ENCODE assay signal across 23 cellular contexts in genomic region chr6:23013776-23014175, GRCh38.
A peak's percentile ranks its signal among the peaks of the same experiment; 100 is the strongest.
DNase-seq lines count a peak whose midpoint lies in the region; ATAC-seq and TF ChIP-seq lines count a peak whose summit lies in the region.
"Had no signal": no experiment of that assay in that cellular context is flagged by ENCODE, and none has a peak within 500 bp of the region (broad histone marks: within the 10 kb centered on the region; RNA-seq: fewer than 3 reads in every experiment).

No MANE protein-coding gene starts in this region.

- CTCF ChIA-PET in PC-3 (lab: Charles Lee): no interaction called here

- H3K4me3 ChIP-seq in PC-3 (ENCODE audit: low read length) (no peak overlapping the region), fibroblast of lung (replicated peaks in 1 of 4; ENCODE audit: control extremely low read depth in 1 of 4, insufficient read depth in 1 of 4, low read depth in 3 of 4, low read length in 4 of 4) (no peak overlapping the region), retinal pigment epithelial cell (ENCODE audit: low read length) (no peak overlapping the region)
- H3K4me3 ChIP-seq: GM12878, SK-N-MC had no signal

- H3K36me3 ChIP-seq in PC-3 (ENCODE audit: low read depth, low read length): no peaks in the 10 kb centered on the region
- no peaks in the 10 kb centered on the region for H3K36me3 ChIP-seq in fibroblast of lung (ENCODE audit: control insufficient read depth, insufficient read depth, low read length)
- H3K36me3 ChIP-seq: WERI-Rb-1 had no signal

- H3K27me3 ChIP-seq in PC-3 (ENCODE audit: low read length) (no peaks in the 10 kb centered on the region), fibroblast of lung (ENCODE audit: control insufficient read depth, insufficient read depth, low read length) (no peaks in the 10 kb centered on the region)

- no peaks in the 10 kb centered on the region for H3K9me2 ChIP-seq in PC-3 (replicated peaks; ENCODE audit: low read length)

- TF ChIP-seq CTCF in PC-3 (conservative IDR thresholded peaks at IDR 0.05; ENCODE audit: low read depth, low read length) (no peak), fibroblast of lung (conservative IDR thresholded peaks at IDR 0.05 in 1 of 2, IDR thresholded peaks at IDR 0.05 in 1 of 2; ENCODE audit: low read depth in 1 of 2, low read length in 2 of 2) (no peak), retinal pigment epithelial cell (conservative IDR thresholded peaks at IDR 0.05; ENCODE audit: low read depth, low read length) (no peak)

- 0 out of 2 replicates have a peak overlapping the region, but pooled peaks have one; percentile 3 for H3K4me2 ChIP-seq in PC-3 (ENCODE audit: low read length)
- no peak overlapping the region for H3K4me2 ChIP-seq in fibroblast of lung (ENCODE audit: extremely low read depth, insufficient read depth, low read length)

- ATAC-seq in PC-3 (peak; percentile 69), esophagus mucosa (no peak), GM21381 (IDR thresholded peaks at IDR 0.05; ENCODE audit: unreplicated experiment) (no peak)
- ATAC-seq: CD8-positive, alpha-beta T cell; GM12878; natural killer cell had no signal

- H3K79me2 ChIP-seq in PC-3 (ENCODE audit: low read length) (no peaks in the 10 kb centered on the region), fibroblast of lung (ENCODE audit: control insufficient read depth, insufficient read depth, low read length) (no peaks in the 10 kb centered on the region)

- H4K20me1 ChIP-seq in PC-3 (ENCODE audit: low read length) (no peaks in the 10 kb centered on the region), fibroblast of lung (ENCODE audit: control insufficient read depth, extremely low read depth, insufficient read depth, low read length) (no peaks in the 10 kb centered on the region)

- 0 out of 2 replicates have a peak overlapping the region, but pooled peaks have one; percentile 2 for H2AFZ ChIP-seq in PC-3 (ENCODE audit: low read length)
- no peak overlapping the region for H2AFZ ChIP-seq in fibroblast of lung (ENCODE audit: low read length)

- H3K9ac ChIP-seq in PC-3 (ENCODE audit: low read length) (no peak overlapping the region), fibroblast of lung (ENCODE audit: insufficient read depth, low read length) (no peak overlapping the region)

- POLR2A ChIA-PET in PC-3 (lab: Charles Lee; ENCODE audit: unreplicated experiment): no interaction called here

- no peak overlapping the region for H3K27ac ChIP-seq in PC-3 (ENCODE audit: low read length)
- no peak overlapping the region for H3K27ac ChIP-seq in fibroblast of lung (ENCODE audit: insufficient read depth, low read length)
- H3K27ac ChIP-seq: SK-N-MC, WERI-Rb-1 had no signal

- DNase-seq in GM03348 (ENCODE audit: low spot score) (peak; percentile 30), PC-3 (peak; percentile 71), fibroblast of lung (ENCODE audit: low read depth in 2 of 2) (peak; percentile 52 to 73), retinal pigment epithelial cell (ENCODE audit: low read depth) (peak; percentile 32)
- no peak for DNase-seq in stimulated activated CD4-positive, alpha-beta T cell treated with anti-CD3 and anti-CD28 coated beads, Interleukin-2, amount 100 ng/mL, for 48 hours
- DNase-seq: activated CD4-positive, alpha-beta T cell treated with anti-CD3 and anti-CD28 coated beads, Interleukin-2, amount 50 U/mL, for 4 hours; activated CD8-positive, alpha-beta memory T cell treated with anti-CD3 and anti-CD28 coated beads, Interleukin-2, amount 50 U/mL, for 48 hours; activated naive CD8-positive, alpha-beta T cell treated with anti-CD3 and anti-CD28 coated beads for 36 hours; AML-193; CD8-positive, alpha-beta T cell; DMS153; effector memory CD4-positive, alpha-beta T cell; head of caudate nucleus; natural killer cell; NCI-H1417; NCI-H524 treated with DMSO at 0.1 percent for 48 hours; RPMI8226; substantia nigra; WERI-Rb-1 had no signal

- no peaks in the 10 kb centered on the region for H3F3A ChIP-seq in PC-3 (ENCODE audit: low read length, unreplicated experiment)

- H3K9me3 ChIP-seq in PC-3 (ENCODE audit: low read length): no peaks in the 10 kb centered on the region
- no peaks in the 10 kb centered on the region for H3K9me3 ChIP-seq in fibroblast of lung (ENCODE audit: control insufficient read depth, insufficient read depth, low read depth, low read length)

- intact Hi-C loops in PC-3 (cut with micrococcal nuclease): no loop called here

- BruUV-seq in PC-3 (replicated peaks; lab: Mats Ljungman, UMichigan): no TSS peak

- H3K4me1 ChIP-seq in PC-3 (ENCODE audit: insufficient read depth, low read length) (no peaks in the 10 kb centered on the region), fibroblast of lung (ENCODE audit: control insufficient read depth, extremely low read depth, insufficient read depth, low read length) (peaks cover 2% of the 10 kb centered on the region)

Comparison
In these comparisons a context has a peak if more than half of its experiments do, and no peak if none do; other contexts are left out.
1. DNase-seq: peak in GM03348 (single experiment), PC-3 (single experiment), fibroblast of lung (2 of 2) and retinal pigment epithelial cell (single experiment); none in stimulated activated CD4-positive, alpha-beta T cell treated with anti-CD3 and anti-CD28 coated beads, Interleukin-2, amount 100 ng/mL, for 48 hours (0 of 2).